In the genomic region with DNA sequence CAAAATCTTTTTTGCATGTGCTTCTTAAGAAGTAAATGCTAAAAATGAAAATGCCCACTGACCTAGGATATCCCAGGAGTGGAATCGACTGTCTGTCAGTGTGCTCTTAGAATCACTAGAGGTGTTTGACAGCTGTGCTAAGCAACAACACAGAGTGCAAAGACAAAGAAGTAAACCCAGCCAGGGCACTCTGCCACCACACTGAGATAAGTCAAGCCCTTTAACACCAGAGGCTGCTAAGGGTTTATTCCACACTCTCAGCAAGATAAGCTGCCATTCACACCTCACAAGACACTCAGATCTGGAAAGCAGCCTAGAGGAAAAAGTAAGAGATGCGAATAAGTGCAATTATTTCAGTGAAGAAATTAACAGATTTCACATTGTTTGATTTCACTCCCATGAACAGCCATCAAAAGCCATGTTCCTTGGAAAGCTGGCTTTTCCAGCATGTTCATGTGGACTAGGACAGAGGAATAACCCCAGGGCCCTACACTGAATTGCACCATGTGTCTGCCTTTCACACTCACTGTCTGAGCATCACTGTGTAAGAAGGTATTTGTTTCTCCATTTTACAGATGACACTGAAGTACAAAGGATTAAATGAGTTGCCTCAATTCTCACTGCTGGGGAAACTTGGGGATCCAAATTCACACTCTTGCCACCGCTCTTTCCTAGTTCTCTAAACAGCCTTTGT, we compare ENCODE assay signal across 24 cellular contexts. TPM values are rescaled to one million over a fixed set of nuclear protein-coding genes. Genes with fewer than 3 reads are reported as not detected.
DNase-seq lines count a peak whose midpoint lies in the region; ATAC-seq, FAIRE-seq and TF ChIP-seq lines count a peak whose summit lies in the region.
"Had no signal": no experiment of that assay in that cellular context is flagged by ENCODE, and none has a peak within 500 bp of the region (broad histone marks: within the 10 kb centered on the region; RNA-seq: fewer than 3 reads in every experiment).

No MANE protein-coding gene starts in this region.

- 41% methylated on average over 3 of the region's 3 CpGs for WGBS in K562 (ENCODE audit: insufficient coverage, low coverage, missing lambda C conversion rate)

- no peak overlapping the region for H3K27ac ChIP-seq in right atrium auricular region
- H3K27ac ChIP-seq in K562 (ENCODE audit: extremely low read depth, low read depth, low read length): no peak overlapping the region
- H3K27ac ChIP-seq: BLaER1 had no signal

- H3K4me2 ChIP-seq in K562 (ENCODE audit: insufficient read depth, low read length): no peak overlapping the region
- H3K4me2 ChIP-seq: BLaER1 had no signal

- H4K20me1 ChIP-seq in K562 (replicated peaks; ENCODE audit: control insufficient read depth, insufficient read depth, low read length): no peaks in the 10 kb centered on the region
- H4K20me1 ChIP-seq: BLaER1 had no signal

- CTCF ChIA-PET in K562 (lab: Yijun Ruan, JAX; ENCODE audit: low intra/inter-chr PET ratio): no interaction called here

- no peak overlapping the region for H3K9ac ChIP-seq in K562 (ENCODE audit: insufficient read depth in 1 of 2, low read depth in 2 of 2, low read length in 2 of 2)
- H3K9ac ChIP-seq: BLaER1 had no signal

- DNase-seq in Right ventricle myocardium superior: peak; percentile 78
- no peak for DNase-seq in right atrium auricular region (ENCODE audit: low spot score)
- peak in 1 of 4 experiments; percentile 32 for DNase-seq in K562 (ENCODE audit: extremely low read depth in 1 of 4, low spot score in 3 of 4)
- peak; percentile 77 for DNase-seq in left ventricle myocardium superior
- no peak for DNase-seq in superior temporal gyrus (ENCODE audit: extremely low spot score)
- no peak for DNase-seq in AG08396 (ENCODE audit: low spot score)
- no peak for DNase-seq in stimulated activated naive CD4-positive, alpha-beta T cell treated with Interleukin-2 at 50 U/mL for 16 hours (lab: John Stamatoyannopoulos, UW)
- DNase-seq: Calu3; CD8-positive, alpha-beta T cell; GF-D8; H7; HFFc6; Kasumi-1; MG63; NCI-H1048; NCI-H1436; NCI-H1930; NCI-H526; NK-92 treated with Interleukin-12 subunit alpha and Interleukin-12 subunit beta, amount 100 ng/mL, for 24 hours; SHP77 had no signal

- H3K79me2 ChIP-seq in K562 (ENCODE audit: control insufficient read depth, insufficient read depth, low read length): no peaks in the 10 kb centered on the region

- FAIRE-seq in K562 (lab: Jason Lieb, UNC): peak; percentile 70
- FAIRE-seq: A204.1, RCC 7860 had no signal

- H3K9me1 ChIP-seq in K562 (ENCODE audit: control insufficient read depth, insufficient read depth, low read length): no peaks in the 10 kb centered on the region

- H3K27me3 ChIP-seq in right atrium auricular region (no peaks in the 10 kb centered on the region), K562 (ENCODE audit: control insufficient read depth in 2 of 2, insufficient read depth in 2 of 2, low read length in 2 of 2) (no peaks in the 10 kb centered on the region)
- H3K27me3 ChIP-seq: BLaER1, MG63 had no signal

- TF ChIP-seq CTCF in right atrium auricular region (IDR thresholded peaks at IDR 0.05) (no peak), K562 (IDR thresholded peaks at IDR 0.05 in 2 of 3, conservative IDR thresholded peaks at IDR 0.05 in 1 of 3; ENCODE audit: insufficient read depth in 2 of 3, low read depth in 1 of 3, low read length in 3 of 3) (no peak)

- no peaks in the 10 kb centered on the region for H3K4me1 ChIP-seq in right atrium auricular region
- peaks cover 0 to 27% of the 10 kb centered on the region in 2 experiments; a peak in 3 of 5 replicates for H3K4me1 ChIP-seq in K562 (replicated peaks in 1 of 2; ENCODE audit: control insufficient read depth in 2 of 2, insufficient read depth in 2 of 2, low read length in 2 of 2)
- H3K4me1 ChIP-seq: BLaER1 had no signal

- TF ChIP-seq POLR2A in K562 (conservative IDR thresholded peaks at IDR 0.05): no peak

- H3K36me3 ChIP-seq in right atrium auricular region (no peaks in the 10 kb centered on the region), K562 (ENCODE audit: control insufficient read depth, insufficient read depth, low read length) (no peaks in the 10 kb centered on the region)
- H3K36me3 ChIP-seq: BLaER1, MG63 had no signal

- no peak for TF ChIP-seq EP300 in K562 (IDR thresholded peaks at IDR 0.05; ENCODE audit: low read length)

- TF ChIP-seq RAD21 in K562 (CRISPR knock-in tag; conservative IDR thresholded peaks at IDR 0.05 in 1 of 2, IDR thresholded peaks at IDR 0.05 in 1 of 2): no peak

- no TSS peak for BruUV-seq in K562 (replicated peaks; lab: Mats Ljungman, UMichigan)

- no peak overlapping the region for H2AFZ ChIP-seq in K562 (ENCODE audit: low read depth, low read length)

- ATAC-seq in Right ventricle myocardium superior (ENCODE audit: poor library complexity) (peak; percentile 98), K562 (peak; percentile 54; the same call in 2 of the 3 replicates), left ventricle myocardium superior (peak; percentile 100)
- ATAC-seq: CD8-positive, alpha-beta T cell had no signal

- intact Hi-C loops in Right ventricle myocardium superior (cut with DNase I): no loop called here
- intact Hi-C loops in K562 (cut with micrococcal nuclease): no loop called here
- intact Hi-C loops in left ventricle myocardium superior (cut with micrococcal nuclease): no loop called here

- H3K4me3 ChIP-seq in right atrium auricular region (no peak overlapping the region), K562 (no peak overlapping the region)
- H3K4me3 ChIP-seq: BLaER1, MG63 had no signal

- in situ Hi-C loops in K562 (cut with MboI): no loop called here

- POLR2A ChIA-PET in K562 (lab: Yijun Ruan, JAX): interaction anchor here (0.8 to 1.0 kb wide), 2 partner anchors 10 to 23 kb away, joined by 3 to 4 read pairs; no protein-coding TSS in a partner anchor

- no peaks in the 10 kb centered on the region for H3K9me3 ChIP-seq in right atrium auricular region
- H3K9me3 ChIP-seq in K562 (replicated peaks; ENCODE audit: control insufficient read depth, insufficient read depth, low read depth, low read length): no peaks in the 10 kb centered on the region
- H3K9me3 ChIP-seq: BLaER1, MG63 had no signal

TF ChIP-seq in K562, 482 proteins besides CTCF, POLR2A, EP300 and RAD21:
- TF ChIP-seq FOXJ2 (tag; IDR thresholded peaks at IDR 0.05): peak; percentile 57; the same call in 1 of the 2 replicates
- TF ChIP-seq ZNF280B (CRISPR knock-in tag; IDR thresholded peaks at IDR 0.05): no peak
- TF ChIP-seq ZNF395 (CRISPR knock-in tag; IDR thresholded peaks at IDR 0.05): 0 out of 2 replicates have a peak, but pooled peaks have one; percentile 37
- TF ChIP-seq ZNF224 (CRISPR knock-in tag; IDR thresholded peaks at IDR 0.05): no peak
- peak; percentile 89 for TF ChIP-seq ZNF766 (CRISPR knock-in tag; conservative IDR thresholded peaks at IDR 0.05)
- TF ChIP-seq CBFA2T3 (IDR thresholded peaks at IDR 0.05): 0 out of 2 replicates have a peak, but pooled peaks have one; percentile 10

RNA-seq across cellular contexts. Expression of gene BMP10, which starts 6.0 kb away (rescaled TPM):
- total RNA-seq in Right ventricle myocardium superior (not detected), right atrium auricular region (1,000 to 10,000 TPM in 1 of 2 donors, 1 to 10 TPM in 1; 1.9 to 5,642 TPM), K562 (2014; rRNA removed) (0.59 and 0.69 TPM in 2 replicates), K562 (2014; rRNA removed; fragmentation: Illumina TruSeq; extraction: Trizol) (0.73 and 1.3 TPM in 2 replicates), K562 (2015; rRNA removed; fragmentation: Illumina TruSeq; extraction: Trizol) (0.43 and 0.45 TPM in 2 replicates), K562 (2021) (0.89 and 0.91 TPM in 2 replicates), left ventricle myocardium superior (0.25 TPM)
- 0.86 and 1.8 TPM in 2 replicates for total RNA-seq in K562 (2011; cell fraction: chromatin; rRNA removed; ENCODE audit: low replicate concordance)
- 1.1 and 1.3 TPM in 2 replicates for total RNA-seq in K562 (2011; cell fraction: nucleolus; rRNA removed)
- total RNA-seq in K562 (2011; cell fraction: nucleoplasm; rRNA removed): 1.6 and 2.1 TPM in 2 replicates
- polyA plus RNA-seq in K562 (2011; rRNA removed) (0.18 and 0.40 TPM in 2 replicates), K562 (2014; fragmentation: Illumina TruSeq; extraction: Trizol) (0.73 and 1.2 TPM in 2 replicates), K562 (2014; fragmentation: Nextera tagmentation; extraction: Ambion mirVana) (under 1 TPM; 0.11 to 0.29 TPM), K562 (2014; rRNA removed) (0.15 and 1.1 TPM in 2 replicates)
- polyA plus RNA-seq in K562 (2011; cell fraction: cytosol; rRNA removed): 0.16 and 0.21 TPM in 2 replicates
- 0.18 and 0.81 TPM in 2 replicates for polyA plus RNA-seq in K562 (2011; cell fraction: nucleus; rRNA removed)
- polyA plus RNA-seq in K562 (2012): 0.50 and 0.60 TPM in 2 replicates
- 0.27 and 1.6 TPM in 2 replicates for polyA minus RNA-seq in K562 (2011; rRNA and poly(A)+ RNA removed)
- 1.5 TPM in 1 of 2 replicates, not detected in the other for polyA minus RNA-seq in K562 (2011; cell fraction: cytosol; rRNA and poly(A)+ RNA removed)
- 0.22 and 1.3 TPM in 2 replicates for polyA minus RNA-seq in K562 (2011; cell fraction: nucleus; rRNA and poly(A)+ RNA removed)
- total RNA-seq: Calu3; CD8-positive, alpha-beta T cell; H7; HFFc6; HT-29 had no signal

Comparison
In these comparisons a context has a peak if more than half of its experiments do, and no peak if none do; other contexts are left out.
1. DNase-seq: peak in Right ventricle myocardium superior (single experiment) and left ventricle myocardium superior (single experiment); none in right atrium auricular region (single experiment), superior temporal gyrus (single experiment), AG08396 (single experiment) and stimulated activated naive CD4-positive, alpha-beta T cell treated with Interleukin-2 at 50 U/mL for 16 hours (single experiment).
2. Peak in every context shown above with its lines, with median percentiles within 50 percentile points of each other: ATAC-seq.